Comparison of ENCODE assay signal across 19 cellular contexts in the genomic region with DNA sequence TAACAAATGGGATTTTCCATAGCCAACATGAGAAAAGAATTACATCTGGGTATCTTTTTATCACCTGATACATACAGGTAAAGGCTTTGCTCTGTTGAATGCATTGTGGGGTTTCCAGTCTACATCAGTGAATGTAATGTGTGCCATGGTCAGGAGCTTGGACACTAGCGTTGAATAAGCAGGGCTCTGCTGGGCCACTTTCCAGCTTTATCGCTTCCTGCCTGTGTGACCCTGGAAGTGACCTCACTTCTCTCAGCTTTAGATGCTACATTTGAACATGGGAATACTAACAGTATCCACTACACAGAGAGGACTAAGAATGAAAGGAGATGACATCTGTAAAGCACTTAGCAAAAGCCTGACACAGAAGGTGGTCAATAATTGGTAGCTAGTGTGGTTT. TPM values are rescaled to one million over a fixed set of nuclear protein-coding genes. Genes with fewer than 3 reads are reported as not detected.
DNase-seq lines count a peak whose midpoint lies in the region; ATAC-seq, FAIRE-seq and TF ChIP-seq lines count a peak whose summit lies in the region.
"Had no signal": no experiment of that assay in that cellular context is flagged by ENCODE, and none has a peak within 500 bp of the region (broad histone marks: within the 10 kb centered on the region; RNA-seq: fewer than 3 reads in every experiment).

No MANE protein-coding gene starts in this region.

- H3K4me1 ChIP-seq in heart left ventricle (peaks cover 0 to 16% (median 0%) of the 10 kb centered on the region in 12 donors), adrenal gland (replicated peaks in 1 of 2) (peaks cover 8 to 15% of the 10 kb centered on the region in 2 donors), endothelial cell of umbilical vein (ENCODE audit: control insufficient read depth, extremely low read depth, insufficient read depth, low read length) (peaks cover 11% of the 10 kb centered on the region), right lobe of liver (no peaks in the 10 kb centered on the region)
- H3K4me1 ChIP-seq: BLaER1, Caco-2, HAP-1 had no signal

- H3K4me2 ChIP-seq in endothelial cell of umbilical vein (ENCODE audit: insufficient read depth, low read length) = peak overlapping the region; percentile 12
- H3K4me2 ChIP-seq: BLaER1 had no signal

- H3K9me1 ChIP-seq in endothelial cell of umbilical vein (replicated peaks; ENCODE audit: control insufficient read depth, extremely low read depth, insufficient read depth, low read length) = no peaks in the 10 kb centered on the region

- TF ChIP-seq CTCF in heart left ventricle (IDR thresholded peaks at IDR 0.05) (no peak), adrenal gland (IDR thresholded peaks at IDR 0.05) (no peak), endothelial cell of umbilical vein (IDR thresholded peaks at IDR 0.05; ENCODE audit: extremely low read depth in 1 of 2, insufficient read depth in 1 of 2, low read depth in 1 of 2, low read length in 2 of 2) (no peak), right lobe of liver (IDR thresholded peaks at IDR 0.05) (no peak)

- H2AFZ ChIP-seq in endothelial cell of umbilical vein (ENCODE audit: low read depth, low read length) = no peak overlapping the region

- TF ChIP-seq POLR2A in heart left ventricle (IDR thresholded peaks at IDR 0.05) (no peak), adrenal gland (IDR thresholded peaks at IDR 0.05) (no peak), endothelial cell of umbilical vein (IDR thresholded peaks at IDR 0.05; ENCODE audit: low read depth, low read length) (no peak), right lobe of liver (IDR thresholded peaks at IDR 0.05) (no peak)

- peak in 3 of 5 donors; percentile 20 to 34 (median 24) for DNase-seq in heart left ventricle
- DNase-seq in cardiac septum (ENCODE audit: low spot score) = no peak
- DNase-seq in adrenal gland = peak; percentile 22 to 73 (median 57)
- DNase-seq in endothelial cell of umbilical vein (ENCODE audit: low read depth, low spot score) = peak; percentile 85
- DNase-seq in right lobe of liver = no peak
- DNase-seq in KBM-7 = no peak
- DNase-seq: 8988T; AML-193; Caco-2; CD8-positive, alpha-beta memory T cell; DND-41; GDM1 had no signal

- FAIRE-seq in endothelial cell of umbilical vein (lab: Jason Lieb, UNC) = peak; percentile 86
- FAIRE-seq: GM12892, GM19239, H1 had no signal

- H3K27ac ChIP-seq in heart left ventricle = no peak overlapping the region
- H3K27ac ChIP-seq in adrenal gland = no peak overlapping the region
- H3K27ac ChIP-seq in endothelial cell of umbilical vein (ENCODE audit: insufficient read depth, low read depth, low read length) = no peak overlapping the region
- H3K27ac ChIP-seq in right lobe of liver = no peak overlapping the region
- H3K27ac ChIP-seq: BLaER1 had no signal

- ATAC-seq in heart left ventricle (peak in 1 of 4 donors; percentile 21), right lobe of liver (peak; percentile 17 to 63 (median 49)), GM18909 (IDR thresholded peaks at IDR 0.05; ENCODE audit: poor library complexity, unreplicated experiment) (no peak), HG02885 (IDR thresholded peaks at IDR 0.05; ENCODE audit: poor library complexity, unreplicated experiment) (no peak)

- intact Hi-C loops in heart left ventricle (cut with DNase I) (no loop called here), cardiac septum (cut with DNase I) (no loop called here), adrenal gland (cut with DNase I) (no loop called here), endothelial cell of umbilical vein (cut with micrococcal nuclease) (no loop called here), right lobe of liver (cut with DNase I) (no loop called here)

- no peak overlapping the region for H3K9ac ChIP-seq in endothelial cell of umbilical vein (replicated peaks; ENCODE audit: extremely low read depth, insufficient read depth, low read length)
- H3K9ac ChIP-seq: BLaER1 had no signal

- H3K4me3 ChIP-seq in heart left ventricle (no peak overlapping the region), adrenal gland (no peak overlapping the region), endothelial cell of umbilical vein (replicated peaks in 1 of 3; ENCODE audit: insufficient read depth in 1 of 3, low read depth in 1 of 3, low read length in 3 of 3) (no peak overlapping the region), right lobe of liver (no peak overlapping the region)
- H3K4me3 ChIP-seq: BLaER1, HAP-1 had no signal

- H3K79me2 ChIP-seq in endothelial cell of umbilical vein (ENCODE audit: control insufficient read depth, insufficient read depth, low read length) = no peaks in the 10 kb centered on the region

- POLR2A ChIA-PET in endothelial cell of umbilical vein (lab: Charles Lee) = no interaction called here

- dilution Hi-C loops in endothelial cell of umbilical vein (cut with MboI; ENCODE audit: extremely low pct_ligation_motif_present, low sequenced_read_pairs) = no loop called here

- CTCF ChIA-PET in endothelial cell of umbilical vein (lab: Charles Lee) = interaction anchor here (0.9 to 8.9 kb wide), 8 partner anchors 12 to 133 kb away, joined by 3 to 226 read pairs (median 6); a partner anchor contains a TSS

- no peaks in the 10 kb centered on the region for H4K20me1 ChIP-seq in endothelial cell of umbilical vein (replicated peaks; ENCODE audit: control insufficient read depth, extremely low read depth, insufficient read depth, low read length)
- H4K20me1 ChIP-seq: BLaER1 had no signal

- in situ Hi-C loops in KBM-7 (cut with MboI; ENCODE audit: low pct_unique_long_range_greater_than_20kb, low sequenced_read_pairs) = no loop called here

- WGBS in heart left ventricle, 4 donors = 30 to 54% (median 36%) methylated on average over 2 of the region's 2 CpGs
- 8 to 29% (median 27%) methylated on average over 2 of the region's 2 CpGs for WGBS in adrenal gland, 4 donors
- 71% methylated on average over 2 of the region's 2 CpGs for WGBS in right lobe of liver (ENCODE audit: insufficient coverage, low coverage, low lambda C conversion rate, missing lambda C conversion rate)

- H3K36me3 ChIP-seq in heart left ventricle (peaks cover 0 to 28% (median 0%) of the 10 kb centered on the region in 9 donors), adrenal gland (replicated peaks in 1 of 2) (no peaks in the 10 kb centered on the region), endothelial cell of umbilical vein (ENCODE audit: control insufficient read depth in 2 of 2, extremely low read depth in 1 of 2, insufficient read depth in 2 of 2, low read length in 2 of 2) (no peaks in the 10 kb centered on the region), right lobe of liver (no peaks in the 10 kb centered on the region)
- H3K36me3 ChIP-seq: BLaER1, HAP-1 had no signal

- BruUV-seq in endothelial cell of umbilical vein (replicated peaks; lab: Mats Ljungman, UMichigan) = no TSS peak

- H3K27me3 ChIP-seq in heart left ventricle (no peaks in the 10 kb centered on the region), adrenal gland (no peaks in the 10 kb centered on the region), endothelial cell of umbilical vein (ENCODE audit: control insufficient read depth in 2 of 2, insufficient read depth in 2 of 2, low read length in 2 of 2) (no peaks in the 10 kb centered on the region), right lobe of liver (no peaks in the 10 kb centered on the region)
- H3K27me3 ChIP-seq: BLaER1 had no signal

- no peaks in the 10 kb centered on the region for H3K9me3 ChIP-seq in heart left ventricle
- no peaks in the 10 kb centered on the region for H3K9me3 ChIP-seq in adrenal gland (replicated peaks in 1 of 3)
- no peaks in the 10 kb centered on the region for H3K9me3 ChIP-seq in endothelial cell of umbilical vein (replicated peaks; ENCODE audit: control insufficient read depth, insufficient read depth, low read length)
- H3K9me3 ChIP-seq in right lobe of liver = no peaks in the 10 kb centered on the region
- H3K9me3 ChIP-seq: BLaER1, Caco-2, HAP-1 had no signal

TF ChIP-seq in endothelial cell of umbilical vein, 7 proteins besides CTCF, POLR2A, EP300 and RAD21 (continues in another document):
- TF ChIP-seq MYC (IDR thresholded peaks at IDR 0.05; ENCODE audit: low read depth, low read length) (no peak), POLR2AphosphoS5 (IDR thresholded peaks at IDR 0.05; ENCODE audit: insufficient read depth, low read depth, low read length) (peak; percentile 33), JUN (IDR thresholded peaks at IDR 0.05; ENCODE audit: borderline replicate concordance, insufficient read depth, insufficient read length, low read depth) (peak; percentile 17), GATA2 (IDR thresholded peaks at IDR 0.05; ENCODE audit: insufficient read depth, insufficient read length, low read depth, low read length) (peak; percentile 65)

RNA-seq across cellular contexts. Expression of a gene that starts 40.1 kb away (rescaled TPM):
- total RNA-seq in heart left ventricle = 10 to 100 TPM in 8 of 9 donors, 1 to 10 TPM in 1; 9.3 to 19.5 (median 12.4) TPM
- 1 to 10 TPM; 5.7 to 8.9 TPM for polyA plus RNA-seq in heart left ventricle
- 13.5 TPM for total RNA-seq in cardiac septum
- total RNA-seq in adrenal gland = 10 to 100 TPM; 11.1 to 42.0 (median 25.6) TPM
- 10 to 100 TPM; 10.9 to 20.4 (median 16.2) TPM for polyA plus RNA-seq in adrenal gland
- 18.6 and 27.3 TPM in 2 replicates for total RNA-seq in endothelial cell of umbilical vein
- 3.0 and 4.1 TPM in 2 replicates for polyA plus RNA-seq in endothelial cell of umbilical vein
- polyA plus RNA-seq in endothelial cell of umbilical vein (2011; cell fraction: cytosol; rRNA removed) = 3.6 and 4.5 TPM in 2 replicates
- 10.1 and 10.9 TPM in 2 replicates for polyA plus RNA-seq in endothelial cell of umbilical vein (2011; cell fraction: nucleus; rRNA removed)
- polyA plus RNA-seq in endothelial cell of umbilical vein (2012) = 15.8 and 18.0 TPM in 2 replicates
- polyA minus RNA-seq in endothelial cell of umbilical vein = 6.5 and 7.0 TPM in 2 replicates
- 4.0 TPM for polyA minus RNA-seq in endothelial cell of umbilical vein (2011; cell fraction: cytosol; rRNA and poly(A)+ RNA removed)
- 16.3 and 22.2 TPM in 2 replicates for polyA minus RNA-seq in endothelial cell of umbilical vein (2011; cell fraction: nucleus; rRNA and poly(A)+ RNA removed)
- total RNA-seq in right lobe of liver = 10 to 100 TPM in 3 of 6 experiments, 1 to 10 TPM in 3; 6.1 to 18.4 (median 9.1) TPM

RNA-seq across cellular contexts. Expression of a gene that starts 42.0 kb away (rescaled TPM):
- total RNA-seq in heart left ventricle (10 to 100 TPM; 16.0 to 28.6 (median 21.3) TPM), cardiac septum (20.9 TPM), adrenal gland (10 to 100 TPM; 17.8 to 49.8 (median 23.3) TPM), endothelial cell of umbilical vein (19.6 and 22.4 TPM in 2 replicates), right lobe of liver (10 to 100 TPM; 21.8 to 70.1 (median 31.9) TPM)
- polyA plus RNA-seq in heart left ventricle (10 to 100 TPM in 1 of 2 donors, 1 to 10 TPM in 1; 5.1 to 13.2 TPM), adrenal gland (10 to 100 TPM in 1 of 3 donors, 1 to 10 TPM in 2; 4.4 to 20.6 (median 7.0) TPM), endothelial cell of umbilical vein (26.7 and 27.8 TPM in 2 replicates)
- polyA plus RNA-seq in endothelial cell of umbilical vein (2011; cell fraction: cytosol; rRNA removed) = 26.0 TPM in 2 replicates
- polyA plus RNA-seq in endothelial cell of umbilical vein (2011; cell fraction: nucleus; rRNA removed) = 22.9 and 23.9 TPM in 2 replicates
- polyA plus RNA-seq in endothelial cell of umbilical vein (2012) = 17.3 and 21.0 TPM in 2 replicates
- 46.6 and 47.2 TPM in 2 replicates for polyA minus RNA-seq in endothelial cell of umbilical vein
- 2.6 TPM for polyA minus RNA-seq in endothelial cell of umbilical vein (2011; cell fraction: cytosol; rRNA and poly(A)+ RNA removed)
- 57.0 and 84.0 TPM in 2 replicates for polyA minus RNA-seq in endothelial cell of umbilical vein (2011; cell fraction: nucleus; rRNA and poly(A)+ RNA removed)

Comparison
In these comparisons a context has a peak if more than half of its experiments do, and no peak if none do; other contexts are left out.
1. DNase-seq: peak in heart left ventricle (3 of 5), adrenal gland (7 of 7) and endothelial cell of umbilical vein (single experiment); none in cardiac septum (single experiment), right lobe of liver (0 of 3) and KBM-7 (single experiment).
2. ATAC-seq: peak in right lobe of liver (4 of 4); none in GM18909 (single experiment) and HG02885 (single experiment).